12 cellular contexts compared by ENCODE assay signal in the genomic region with DNA sequence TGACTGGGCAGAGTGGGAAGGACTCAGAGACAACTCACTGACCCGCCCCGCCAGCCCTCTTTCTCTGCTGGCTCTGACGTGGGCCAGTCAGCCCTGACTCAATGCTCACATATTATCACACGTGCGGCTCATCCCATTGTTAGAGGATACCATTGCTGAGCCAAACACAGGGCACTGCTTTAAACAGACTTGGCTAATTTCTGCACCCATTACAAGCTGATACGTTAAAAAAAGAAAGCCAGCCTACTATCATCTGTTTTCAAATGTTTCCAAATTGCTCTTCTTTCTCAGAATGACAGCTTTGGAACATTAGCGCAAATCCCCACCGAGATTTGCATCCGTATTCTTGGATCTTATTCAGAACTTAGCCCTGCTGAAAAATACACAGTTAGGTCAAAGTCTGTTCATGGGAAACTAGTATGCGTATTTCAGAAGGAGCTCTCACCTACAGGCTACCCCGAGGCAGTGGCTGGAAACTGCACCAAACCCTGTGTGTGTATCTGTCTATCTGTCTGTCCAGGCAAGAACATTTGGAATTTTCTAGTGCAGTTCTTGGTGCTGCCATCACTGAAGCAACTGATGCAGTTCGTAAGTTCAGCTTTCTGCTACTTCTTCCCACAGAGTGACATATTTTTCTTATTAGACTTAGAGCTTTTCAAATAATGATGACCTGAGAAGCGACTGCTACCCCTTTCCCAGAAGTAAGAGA. TPM values are rescaled to one million over a fixed set of nuclear protein-coding genes. Genes with fewer than 3 reads are reported as not detected.
A peak's percentile ranks its signal among the peaks of the same experiment; 100 is the strongest.
DNase-seq lines count a peak whose midpoint lies in the region; TF ChIP-seq lines count a peak whose summit lies in the region.
"Had no signal": no experiment of that assay in that cellular context is flagged by ENCODE, and none has a peak within 500 bp of the region (broad histone marks: within the 10 kb centered on the region; RNA-seq: fewer than 3 reads in every experiment).

No MANE protein-coding gene starts in this region.

- in situ Hi-C loops in astrocyte of the spinal cord (cut with HindIII; ENCODE audit: low sequenced_read_pairs), result no loop called here

- no peaks in the 10 kb centered on the region for H3K9me3 ChIP-seq in SJCRH30 (replicated peaks)

- H3K36me3 ChIP-seq in SJCRH30, result no peaks in the 10 kb centered on the region

- H3K27ac ChIP-seq in SJCRH30, result no peak overlapping the region

- DNase-seq in EL (peak; percentile 87), astrocyte of the spinal cord (ENCODE audit: low read depth, low spot score) (peak; percentile 88), glutamatergic neuron (no peak), pons (ENCODE audit: low spot score) (peak; percentile 43), SJCRH30 (no peak), HT-29 (ENCODE audit: low spot score) (no peak)
- DNase-seq in stimulated activated CD4-positive, alpha-beta T cell treated with anti-CD3 and anti-CD28 coated beads, Interleukin-12 subunit alpha, Interleukin-12 subunit beta, amount 100 ng/mL, for 4 hours, result no peak
- no peak for DNase-seq in stimulated activated CD4-positive, alpha-beta T cell treated with anti-CD3 and anti-CD28 coated beads, Interleukin-4, amount 100 ng/mL, for 24 hours
- DNase-seq: CD8-positive, alpha-beta memory T cell; cortex of kidney; Kasumi-1; SHP77 had no signal

- no peak overlapping the region for H3K27ac Mint-ChIP-seq in glutamatergic neuron (ENCODE audit: unreplicated experiment)
- H3K27ac Mint-ChIP-seq: CD8-positive, alpha-beta memory T cell had no signal

- no peak overlapping the region for H3K4me3 ChIP-seq in astrocyte of the spinal cord (ENCODE audit: low read depth, low read length)
- no peak overlapping the region for H3K4me3 ChIP-seq in SJCRH30

- H3K4me1 ChIP-seq in SJCRH30, result peaks cover 6% of the 10 kb centered on the region

- H3K4me1 Mint-ChIP-seq in glutamatergic neuron (ENCODE audit: low read depth, unreplicated experiment), result peaks cover 34% of the 10 kb centered on the region

- peak overlapping the region; percentile 9 for H3K4me3 Mint-ChIP-seq in glutamatergic neuron (ENCODE audit: unreplicated experiment)
- H3K4me3 Mint-ChIP-seq: CD8-positive, alpha-beta memory T cell had no signal

- peaks cover 4% of the 10 kb centered on the region for H3K9me3 Mint-ChIP-seq in glutamatergic neuron (ENCODE audit: unreplicated experiment)

- H3K27me3 ChIP-seq in SJCRH30, result no peaks in the 10 kb centered on the region

- H3K36me3 Mint-ChIP-seq in glutamatergic neuron (ENCODE audit: unreplicated experiment), result no peaks in the 10 kb centered on the region

- H3K27me3 Mint-ChIP-seq in glutamatergic neuron (ENCODE audit: unreplicated experiment), result no peaks in the 10 kb centered on the region

- TF ChIP-seq CTCF in astrocyte of the spinal cord (IDR thresholded peaks at IDR 0.05; ENCODE audit: low read depth, low read length) (no peak), glutamatergic neuron (IDR thresholded peaks at IDR 0.05; ENCODE audit: partially characterized antibody, unreplicated experiment) (no peak)

RNA-seq across cellular contexts. Expression of gene RAMACL, which starts 32.8 kb away (rescaled TPM):
- 9.5 TPM for total RNA-seq in glutamatergic neuron (ENCODE audit: unreplicated experiment)
- total RNA-seq in SJCRH30 (2014; rRNA removed; shearing (Covaris generic)), result 0.12 and 0.15 TPM in 2 replicates
- 0.15 TPM in 1 of 2 replicates, not detected in the other for total RNA-seq in HT-29 (2014; rRNA removed; shearing (Covaris generic))

Comparison
In these comparisons a context has a peak if more than half of its experiments do, and no peak if none do; other contexts are left out.
1. DNase-seq: peak in EL (single experiment), astrocyte of the spinal cord (single experiment) and pons (single experiment); none in glutamatergic neuron (single experiment), SJCRH30 (0 of 2), HT-29 (single experiment), stimulated activated CD4-positive, alpha-beta T cell treated with anti-CD3 and anti-CD28 coated beads, Interleukin-12 subunit alpha, Interleukin-12 subunit beta, amount 100 ng/mL, for 4 hours (single experiment) and stimulated activated CD4-positive, alpha-beta T cell treated with anti-CD3 and anti-CD28 coated beads, Interleukin-4, amount 100 ng/mL, for 24 hours (single experiment).